Comparison of ENCODE assay signal across 27 cellular contexts in the genomic region with DNA sequence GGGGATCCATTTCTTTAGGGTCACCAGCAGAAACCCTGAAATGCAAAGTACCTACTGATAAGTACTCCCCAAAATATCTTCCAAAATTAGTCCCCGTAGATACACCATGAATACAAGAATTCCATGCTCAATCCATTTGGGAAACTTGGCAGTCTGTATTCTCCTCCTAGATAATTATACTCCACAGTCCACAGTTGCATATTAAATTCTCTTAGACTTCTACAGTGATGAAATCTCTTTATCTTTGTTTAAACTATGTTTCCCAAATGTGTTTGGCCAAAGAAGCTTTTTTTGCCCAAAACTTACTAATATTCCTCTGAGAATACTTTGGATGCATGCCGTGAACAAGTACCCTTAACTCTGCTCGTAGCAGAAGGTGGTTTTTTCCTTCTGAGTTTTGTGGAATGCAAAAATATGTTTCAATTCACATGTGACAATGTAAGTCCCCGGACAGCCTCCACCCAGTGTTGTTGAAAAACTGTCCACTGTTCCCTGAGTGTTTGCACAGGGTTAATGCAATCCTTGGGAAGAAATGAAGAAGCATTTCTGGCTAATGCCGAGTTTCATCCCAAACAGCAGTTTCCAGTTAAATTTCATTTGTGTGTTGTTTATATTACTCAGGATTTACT.
DNase-seq lines count a peak whose midpoint lies in the region; ATAC-seq and TF ChIP-seq lines count a peak whose summit lies in the region.
"Had no signal": no experiment of that assay in that cellular context is flagged by ENCODE, and none has a peak within 500 bp of the region (broad histone marks: within the 10 kb centered on the region; RNA-seq: fewer than 3 reads in every experiment).

No MANE protein-coding gene starts in this region.

- H3K79me2 ChIP-seq in hepatocyte (no peaks in the 10 kb centered on the region), GM23338 (replicated peaks; ENCODE audit: insufficient read depth) (no peaks in the 10 kb centered on the region)

- intact Hi-C loops in activated CD4-positive, alpha-beta T cell treated with anti-CD3 and anti-CD28 coated beads, Interleukin-2, amount 10 ng/mL, durations not matched to agents 24 days and 14 days (cut with micrococcal nuclease) = no loop called here
- intact Hi-C loops in esophagus muscularis mucosa (cut with DNase I) = no loop called here
- intact Hi-C loops in upper lobe of right lung (cut with DNase I) = no loop called here
- intact Hi-C loops in testis (cut with DNase I; ENCODE audit: low total_unique reads) = no loop called here

- no peak for ATAC-seq in upper lobe of right lung
- no peak for ATAC-seq in GM23338
- ATAC-seq: GM12878 had no signal

- no peak for TF ChIP-seq POLR2A in esophagus muscularis mucosa (IDR thresholded peaks at IDR 0.05; ENCODE audit: low read depth)
- TF ChIP-seq POLR2A in testis (IDR thresholded peaks at IDR 0.05) = no peak

- H3K4me3 ChIP-seq in esophagus muscularis mucosa (no peak overlapping the region), hepatocyte (no peak overlapping the region), upper lobe of right lung (no peak overlapping the region), GM23338 (no peak overlapping the region), testis (no peak overlapping the region)
- H3K4me3 ChIP-seq: colonic mucosa, GM12878, smooth muscle cell, upper lobe of left lung had no signal

- H3K27me3 ChIP-seq in esophagus muscularis mucosa (no peaks in the 10 kb centered on the region), hepatocyte (no peaks in the 10 kb centered on the region), upper lobe of right lung (no peaks in the 10 kb centered on the region), GM23338 (ENCODE audit: insufficient read depth) (no peaks in the 10 kb centered on the region), testis (no peaks in the 10 kb centered on the region)
- H3K27me3 ChIP-seq: colonic mucosa, upper lobe of left lung had no signal

- no peaks in the 10 kb centered on the region for H3K4me1 Mint-ChIP-seq in activated CD4-positive, alpha-beta T cell treated with anti-CD3 and anti-CD28 coated beads, Interleukin-2, amount 10 ng/mL, durations not matched to agents 24 days and 14 days
- peaks cover 1% of the 10 kb centered on the region for H3K4me1 Mint-ChIP-seq in GM23338
- H3K4me1 Mint-ChIP-seq: activated naive CD8-positive, alpha-beta T cell treated with anti-CD3 and anti-CD28 coated beads for 36 hours; mesothelial cell of epicardium had no signal

- H3F3A ChIP-seq in GM23338 (replicated peaks; ENCODE audit: low read depth) = no peaks in the 10 kb centered on the region

- WGBS in esophagus muscularis mucosa = 63% methylated on average over 5 of the region's 5 CpGs
- 66% methylated on average over 5 of the region's 5 CpGs for WGBS in hepatocyte (ENCODE audit: low lambda C conversion rate, missing lambda C conversion rate)
- WGBS in testis, 2 donors = 56 to 59% methylated on average over 5 of the region's 5 CpGs

- no peaks in the 10 kb centered on the region for H3K9me3 Mint-ChIP-seq in activated CD4-positive, alpha-beta T cell treated with anti-CD3 and anti-CD28 coated beads, Interleukin-2, amount 10 ng/mL, durations not matched to agents 24 days and 14 days
- H3K9me3 Mint-ChIP-seq in GM23338 = peaks cover 28% of the 10 kb centered on the region

- H3K36me3 ChIP-seq in esophagus muscularis mucosa = no peaks in the 10 kb centered on the region
- no peaks in the 10 kb centered on the region for H3K36me3 ChIP-seq in hepatocyte (replicated peaks; ENCODE audit: insufficient read depth, low read depth)
- no peaks in the 10 kb centered on the region for H3K36me3 ChIP-seq in upper lobe of right lung
- H3K36me3 ChIP-seq in GM23338 (ENCODE audit: insufficient read depth) = peaks cover 13% of the 10 kb centered on the region; the same call in 1 of the 2 replicates
- H3K36me3 ChIP-seq in testis (ENCODE audit: low read depth, missing control alignments) = no peaks in the 10 kb centered on the region
- H3K36me3 ChIP-seq: colonic mucosa, upper lobe of left lung had no signal

- H3K27me3 Mint-ChIP-seq in activated CD4-positive, alpha-beta T cell treated with anti-CD3 and anti-CD28 coated beads, Interleukin-2, amount 10 ng/mL, durations not matched to agents 24 days and 14 days = peaks cover 2% of the 10 kb centered on the region
- H3K27me3 Mint-ChIP-seq in GM23338 (ENCODE audit: insufficient read depth, low read depth, poor library complexity) = peaks cover 1% of the 10 kb centered on the region
- H3K27me3 Mint-ChIP-seq: progenitor cell of endocrine pancreas had no signal

- peaks cover 0 to 7% (median 0%) of the 10 kb centered on the region in 4 donors for H3K9me3 ChIP-seq in esophagus muscularis mucosa
- H3K9me3 ChIP-seq in hepatocyte (ENCODE audit: low read depth) = no peaks in the 10 kb centered on the region
- H3K9me3 ChIP-seq in upper lobe of right lung = no peaks in the 10 kb centered on the region
- no peaks in the 10 kb centered on the region for H3K9me3 ChIP-seq in testis
- H3K9me3 ChIP-seq: colonic mucosa, upper lobe of left lung had no signal

- no peak overlapping the region for H3K27ac Mint-ChIP-seq in activated CD4-positive, alpha-beta T cell treated with anti-CD3 and anti-CD28 coated beads, Interleukin-2, amount 10 ng/mL, durations not matched to agents 24 days and 14 days
- no peak overlapping the region for H3K27ac Mint-ChIP-seq in GM23338
- H3K27ac Mint-ChIP-seq: activated naive CD8-positive, alpha-beta T cell treated with anti-CD3 and anti-CD28 coated beads for 36 hours; activated T-helper 2 cell treated with anti-CD3 and anti-CD28 coated beads, Interferon-gamma antibody, Interleukin-2, Interleukin-4, amounts not matched to agents 10 μg/mL and 5 μg/mL and 100 μg/mL, durations not matched to agents 14 hours and 24 hours and 36 hours; CD14-positive monocyte; mesothelial cell of epicardium; progenitor cell of endocrine pancreas had no signal

- peak overlapping the region in 1 of 4 donors; percentile 37 for H3K27ac ChIP-seq in esophagus muscularis mucosa (replicated peaks in 1 of 4)
- no peak overlapping the region for H3K27ac ChIP-seq in hepatocyte
- peak overlapping the region; percentile 33 for H3K27ac ChIP-seq in upper lobe of right lung
- H3K27ac ChIP-seq in GM23338 (ENCODE audit: low read depth) = no peak overlapping the region
- no peak overlapping the region for H3K27ac ChIP-seq in testis
- H3K27ac ChIP-seq: colonic mucosa had no signal

- peak; percentile 17 for DNase-seq in activated CD4-positive, alpha-beta T cell treated with anti-CD3 and anti-CD28 coated beads, Interleukin-2, amount 10 ng/mL, durations not matched to agents 24 days and 14 days
- no peak for DNase-seq in activated CD4-positive, alpha-beta T cell treated with anti-CD3 and anti-CD28 coated beads for 48 hours
- peak; percentile 89 for DNase-seq in esophagus muscularis mucosa (ENCODE audit: extremely low spot score)
- no peak for DNase-seq in hepatocyte (ENCODE audit: low spot score)
- no peak for DNase-seq in upper lobe of right lung
- DNase-seq in GM23338 (ENCODE audit: low spot score) = no peak
- DNase-seq in T1000 (lab: John Stamatoyannopoulos, UW) = no peak
- DNase-seq in testis = no peak
- DNase-seq: 8988T; activated CD4-positive, alpha-beta T cell treated with anti-CD3 and anti-CD28 coated beads for 4 hours; activated CD8-positive, alpha-beta memory T cell treated with anti-CD3 and anti-CD28 coated beads, Interleukin-2, amount 50 U/mL, for 4 hours; activated naive CD8-positive, alpha-beta T cell treated with anti-CD3 and anti-CD28 coated beads for 36 hours; colonic mucosa; GDM1; MM.1S; NCI-H774; SHP77; stimulated activated CD4-positive, alpha-beta T cell treated with anti-CD3 and anti-CD28 coated beads, Interleukin-2, amount 100 ng/mL, for 48 hours; stimulated activated naive CD4-positive, alpha-beta T cell treated with Interleukin-2 at 50 U/mL for 16 hours; upper lobe of left lung had no signal

- no peak overlapping the region for H3K4me3 Mint-ChIP-seq in activated CD4-positive, alpha-beta T cell treated with anti-CD3 and anti-CD28 coated beads, Interleukin-2, amount 10 ng/mL, durations not matched to agents 24 days and 14 days
- H3K4me3 Mint-ChIP-seq in GM23338 = no peak overlapping the region
- H3K4me3 Mint-ChIP-seq: activated naive CD8-positive, alpha-beta T cell treated with anti-CD3 and anti-CD28 coated beads for 36 hours; CD14-positive monocyte; mesothelial cell of epicardium; nephron had no signal

- H4K20me1 ChIP-seq in hepatocyte (ENCODE audit: insufficient read depth, poor library complexity, severe bottlenecking) (no peaks in the 10 kb centered on the region), GM23338 (replicated peaks; ENCODE audit: insufficient read depth) (no peaks in the 10 kb centered on the region)

- H3K4me2 ChIP-seq in hepatocyte = peak overlapping the region; percentile 44
- no peak overlapping the region for H3K4me2 ChIP-seq in GM23338
- H3K4me2 ChIP-seq: smooth muscle cell had no signal

- TF ChIP-seq EP300 in esophagus muscularis mucosa (IDR thresholded peaks at IDR 0.05) = no peak

- no peak for TF ChIP-seq CTCF in esophagus muscularis mucosa (IDR thresholded peaks at IDR 0.05)
- no peak for TF ChIP-seq CTCF in hepatocyte (IDR thresholded peaks at IDR 0.05; ENCODE audit: poor library complexity)
- TF ChIP-seq CTCF in upper lobe of right lung (IDR thresholded peaks at IDR 0.05) = no peak
- no peak for TF ChIP-seq CTCF in GM23338 (conservative IDR thresholded peaks at IDR 0.05; ENCODE audit: low read depth in 2 of 2)
- no peak for TF ChIP-seq CTCF in testis (IDR thresholded peaks at IDR 0.05)

- H3K4me1 ChIP-seq in esophagus muscularis mucosa (peaks cover 0 to 12% (median 6%) of the 10 kb centered on the region in 4 donors), hepatocyte (ENCODE audit: insufficient read depth) (peaks cover 10% of the 10 kb centered on the region), upper lobe of right lung (peaks cover 16% of the 10 kb centered on the region), GM23338 (ENCODE audit: insufficient read depth) (peaks cover 1% of the 10 kb centered on the region; the same call in 1 of the 2 replicates), testis (peaks cover 3% of the 10 kb centered on the region)
- H3K4me1 ChIP-seq: colonic mucosa had no signal

- H3K9me2 ChIP-seq in hepatocyte (replicated peaks; ENCODE audit: insufficient read depth) (no peaks in the 10 kb centered on the region), GM23338 (ENCODE audit: insufficient read depth) (peaks cover 6% of the 10 kb centered on the region; the same call in 1 of the 2 replicates)

- no peaks in the 10 kb centered on the region for H3K36me3 Mint-ChIP-seq in activated CD4-positive, alpha-beta T cell treated with anti-CD3 and anti-CD28 coated beads, Interleukin-2, amount 10 ng/mL, durations not matched to agents 24 days and 14 days (ENCODE audit: low read depth)
- H3K36me3 Mint-ChIP-seq in GM23338 (ENCODE audit: low read depth) = peaks cover 30% of the 10 kb centered on the region
- H3K36me3 Mint-ChIP-seq: activated naive CD8-positive, alpha-beta T cell treated with anti-CD3 and anti-CD28 coated beads for 36 hours; CD14-positive monocyte had no signal

- H2AFZ ChIP-seq in hepatocyte (no peak overlapping the region), GM23338 (no peak overlapping the region)

TF ChIP-seq in GM23338, 12 proteins besides CTCF, POLR2A, EP300 and RAD21 (continues in another document):
- TF ChIP-seq EZH2phosphoT487 (IDR thresholded peaks at IDR 0.05; ENCODE audit: unreplicated experiment) (no peak), JUNB (IDR thresholded peaks at IDR 0.05; ENCODE audit: unreplicated experiment) (no peak), ZNF114 (CRISPR knock-in tag; IDR thresholded peaks at IDR 0.05) (no peak)

Comparison
In these comparisons a context has a peak if more than half of its experiments do, and no peak if none do; other contexts are left out.
1. DNase-seq: peak in activated CD4-positive, alpha-beta T cell treated with anti-CD3 and anti-CD28 coated beads, Interleukin-2, amount 10 ng/mL, durations not matched to agents 24 days and 14 days (single experiment) and esophagus muscularis mucosa (single experiment); none in activated CD4-positive, alpha-beta T cell treated with anti-CD3 and anti-CD28 coated beads for 48 hours (single experiment), hepatocyte (single experiment), upper lobe of right lung (single experiment), GM23338 (single experiment), T1000 (single experiment) and testis (single experiment).